Comparison of ENCODE assay signal across 10 cellular contexts in genomic region chr13:46550822-46551221, GRCh38. TPM values are rescaled to one million over a fixed set of nuclear protein-coding genes. Genes with fewer than 3 reads are reported as not detected.
DNase-seq lines count a peak whose midpoint lies in the region; ATAC-seq and TF ChIP-seq lines count a peak whose summit lies in the region.
"Had no signal": no experiment of that assay in that cellular context is flagged by ENCODE, and none has a peak within 500 bp of the region (broad histone marks: within the 10 kb centered on the region; RNA-seq: fewer than 3 reads in every experiment).

No MANE protein-coding gene starts in this region.

- peaks cover 34% of the 10 kb centered on the region for H3K79me2 ChIP-seq in DND-41 (ENCODE audit: insufficient read depth, low read length)
- peaks cover 26% of the 10 kb centered on the region for H3K79me2 ChIP-seq in PC-3 (ENCODE audit: low read length)
- H3K79me2 ChIP-seq in smooth muscle cell (ENCODE audit: low read depth) = peaks cover 31% of the 10 kb centered on the region

- H3K36me3 ChIP-seq in DND-41 (ENCODE audit: insufficient read depth, low read length) (peaks cover 7% of the 10 kb centered on the region; the same call in 1 of the 2 replicates), IMR-90 (ENCODE audit: control insufficient read depth, insufficient read depth, low read length) (no peaks in the 10 kb centered on the region), PC-3 (ENCODE audit: low read depth, low read length) (no peaks in the 10 kb centered on the region; the same call in 1 of the 2 replicates), smooth muscle cell (ENCODE audit: low read depth) (no peaks in the 10 kb centered on the region), lower lobe of right lung (no peaks in the 10 kb centered on the region)
- H3K36me3 ChIP-seq: BLaER1 had no signal

- no peak overlapping the region for H2AK5ac ChIP-seq in IMR-90 (ENCODE audit: low read depth, low read length)

- peaks cover 7% of the 10 kb centered on the region; the same call in 1 of the 2 replicates for H4K20me1 ChIP-seq in DND-41 (ENCODE audit: insufficient read depth, low read length)
- peaks cover 3% of the 10 kb centered on the region; the same call in 1 of the 2 replicates for H4K20me1 ChIP-seq in IMR-90 (ENCODE audit: insufficient read depth, low read length)
- H4K20me1 ChIP-seq in PC-3 (ENCODE audit: low read length) = peaks cover under 1% of the 10 kb centered on the region; the same call in 1 of the 2 replicates
- H4K20me1 ChIP-seq in smooth muscle cell (ENCODE audit: low read depth) = peaks cover 17% of the 10 kb centered on the region

- no peak for TF ChIP-seq RAD21 in IMR-90 (IDR thresholded peaks at IDR 0.05; ENCODE audit: low read length)

- TF ChIP-seq POLR2A in IMR-90 (IDR thresholded peaks at IDR 0.05; ENCODE audit: low read depth, low read length) = no peak

- intact Hi-C loops in IMR-90 (cut with micrococcal nuclease) (loop anchor here (1.0 to 5.0 kb wide), 3 partner anchors 58 to 170 kb away; no protein-coding TSS in a partner anchor), PC-3 (cut with micrococcal nuclease) (loop anchor here (1.0 to 10.0 kb wide), 4 partner anchors 51 to 170 kb away; no protein-coding TSS in a partner anchor), lower lobe of right lung (cut with DNase I) (loop anchor here (5.0 kb wide), 1 partner anchor 166 kb away; no protein-coding TSS in a partner anchor)

- no peak for TF ChIP-seq CTCF in DND-41 (IDR thresholded peaks at IDR 0.05; ENCODE audit: borderline replicate concordance, extremely low read depth, low read length, poor library complexity, severe bottlenecking)
- no peak for TF ChIP-seq CTCF in IMR-90 (conservative IDR thresholded peaks at IDR 0.05; ENCODE audit: low read depth, low read length)
- no peak for TF ChIP-seq CTCF in PC-3 (conservative IDR thresholded peaks at IDR 0.05; ENCODE audit: low read depth, low read length)
- TF ChIP-seq CTCF in smooth muscle cell (IDR thresholded peaks at IDR 0.05; ENCODE audit: borderline replicate concordance, insufficient read depth, poor library complexity, severe bottlenecking) = no peak
- no peak for TF ChIP-seq CTCF in lower lobe of right lung (IDR thresholded peaks at IDR 0.05)

- H3K14ac ChIP-seq in IMR-90 (replicated peaks; ENCODE audit: low read depth, low read length) = no peak overlapping the region

- no peak overlapping the region for H3K56ac ChIP-seq in IMR-90 (ENCODE audit: extremely low read depth, insufficient read depth, low read length)

- H3K23ac ChIP-seq in IMR-90 (ENCODE audit: low read depth, low read length) = no peak overlapping the region

- no peak overlapping the region for H3K4me2 ChIP-seq in DND-41 (ENCODE audit: insufficient read depth, low read length)
- H3K4me2 ChIP-seq in IMR-90 (ENCODE audit: low read depth, low read length) = no peak overlapping the region
- H3K4me2 ChIP-seq in PC-3 (ENCODE audit: low read length) = peak overlapping the region; percentile 95
- H3K4me2 ChIP-seq in smooth muscle cell = peak overlapping the region; percentile 47

- no peaks in the 10 kb centered on the region for H3F3A ChIP-seq in PC-3 (ENCODE audit: low read length, unreplicated experiment)
- H3F3A ChIP-seq in smooth muscle cell (ENCODE audit: low read depth) = peaks cover 5% of the 10 kb centered on the region

- H3K4me3 ChIP-seq in DND-41 (ENCODE audit: low read depth in 1 of 2, low read length in 2 of 2) = no peak overlapping the region
- no peak overlapping the region for H3K4me3 ChIP-seq in IMR-90 (ENCODE audit: insufficient read depth, low read depth, low read length)
- 0 out of 2 replicates have a peak overlapping the region, but pooled peaks have one; percentile 77 for H3K4me3 ChIP-seq in PC-3 (ENCODE audit: low read length)
- no peak overlapping the region for H3K4me3 ChIP-seq in smooth muscle cell
- H3K4me3 ChIP-seq in lower lobe of right lung = no peak overlapping the region
- H3K4me3 ChIP-seq: BLaER1 had no signal

- H3K9me3 ChIP-seq in DND-41 (ENCODE audit: insufficient read depth, low read length, severe bottlenecking) (no peaks in the 10 kb centered on the region), IMR-90 (ENCODE audit: control insufficient read depth, insufficient read depth, low read length) (no peaks in the 10 kb centered on the region), PC-3 (ENCODE audit: low read length) (no peaks in the 10 kb centered on the region), smooth muscle cell (replicated peaks; ENCODE audit: low read depth) (no peaks in the 10 kb centered on the region), lower lobe of right lung (no peaks in the 10 kb centered on the region)
- H3K9me3 ChIP-seq: BLaER1, Caco-2 had no signal

- dilution Hi-C loops in IMR-90 (cut with HindIII; ENCODE audit: low sequenced_read_pairs, unreplicated experiment) = no loop called here

- no peak overlapping the region for H4K5ac ChIP-seq in IMR-90 (ENCODE audit: low read depth, low read length)

- DNase-seq in DND-41 = no peak
- no peak for DNase-seq in IMR-90
- DNase-seq in PC-3 = no peak
- no peak for DNase-seq in smooth muscle cell (lab: John Stamatoyannopoulos, UW; ENCODE audit: unreplicated experiment)
- DNase-seq in lower lobe of right lung = no peak
- no peak for DNase-seq in kidney glomerular epithelial cell (lab: John Stamatoyannopoulos, UW)
- no peak for DNase-seq in OCI-M2 (lab: John Stamatoyannopoulos, UW; ENCODE audit: unreplicated experiment)

- no peak overlapping the region for H2BK5ac ChIP-seq in IMR-90 (ENCODE audit: low read depth, low read length, poor library complexity, severe bottlenecking)

- no peak overlapping the region for H2AK9ac ChIP-seq in IMR-90 (replicated peaks; ENCODE audit: low read depth, low read length, poor library complexity)

- no peak overlapping the region for H2BK20ac ChIP-seq in IMR-90 (ENCODE audit: low read depth, low read length)

- H3K9me1 ChIP-seq in IMR-90 (ENCODE audit: insufficient read depth, low read length) = no peaks in the 10 kb centered on the region

- H2AFZ ChIP-seq in DND-41 (ENCODE audit: low read depth, low read length) = no peak overlapping the region
- H2AFZ ChIP-seq in IMR-90 (replicated peaks; ENCODE audit: low read length, poor library complexity) = no peak overlapping the region
- H2AFZ ChIP-seq in PC-3 (ENCODE audit: low read length) = peak overlapping the region; percentile 24; the same call in 1 of the 2 replicates
- H2AFZ ChIP-seq in smooth muscle cell (ENCODE audit: low read depth) = no peak overlapping the region

- CTCF ChIA-PET in IMR-90 (lab: Yijun Ruan, JAX) (interaction anchor here (0.6 to 1.8 kb wide), 7 partner anchors 10 to 174 kb away, joined by 3 to 17 read pairs (median 3); no protein-coding TSS in a partner anchor), PC-3 (lab: Charles Lee) (no interaction called here)

- H3K9me2 ChIP-seq in PC-3 (replicated peaks; ENCODE audit: low read length) = no peaks in the 10 kb centered on the region

- H3K9ac ChIP-seq in DND-41 (ENCODE audit: low read depth, low read length) (no peak overlapping the region), IMR-90 (ENCODE audit: low read depth, low read length) (no peak overlapping the region), PC-3 (ENCODE audit: low read length) (no peak overlapping the region), smooth muscle cell (ENCODE audit: low read depth) (no peak overlapping the region)
- H3K9ac ChIP-seq: BLaER1 had no signal

- no CpG with 5 or more reads among the region's 2 CpGs for WGBS in IMR-90 (ENCODE audit: extremely low coverage in 2 of 2, insufficient read length in 1 of 2), 2 experiments
- WGBS in smooth muscle cell (ENCODE audit: low lambda C conversion rate) = 90% methylated on average over 2 of the region's 2 CpGs

- in situ Hi-C loops in IMR-90 (cut with MboI; ENCODE audit: low sequenced_read_pairs) = loop anchor here (5.0 to 10.0 kb wide), 2 partner anchors 61 to 134 kb away; no protein-coding TSS in a partner anchor

- no peak overlapping the region for H2BK120ac ChIP-seq in IMR-90 (ENCODE audit: low read depth, low read length)

- no peak overlapping the region for H3K4ac ChIP-seq in IMR-90 (ENCODE audit: low read depth, low read length)

- BruUV-seq in IMR-90 (replicated peaks; lab: Mats Ljungman, UMichigan) = no TSS peak
- no TSS peak for BruUV-seq in PC-3 (replicated peaks; lab: Mats Ljungman, UMichigan)

- H3K4me1 ChIP-seq in DND-41 (ENCODE audit: insufficient read depth, low read length) (peaks cover 51% of the 10 kb centered on the region), IMR-90 (ENCODE audit: control insufficient read depth, insufficient read depth, low read length) (peaks cover 4% of the 10 kb centered on the region), PC-3 (ENCODE audit: insufficient read depth, low read length) (peaks cover 16% of the 10 kb centered on the region), smooth muscle cell (ENCODE audit: low read depth) (peaks cover 6% of the 10 kb centered on the region), lower lobe of right lung (peaks cover 27% of the 10 kb centered on the region)

- ATAC-seq in DND-41 (ENCODE audit: insufficient read depth, low read depth) (no peak), IMR-90 (ENCODE audit: low read depth) (no peak), PC-3 (no peak), lower lobe of right lung (no peak)

- no peak overlapping the region for H2BK15ac ChIP-seq in IMR-90 (ENCODE audit: low read depth, low read length)

- H3K18ac ChIP-seq in IMR-90 (ENCODE audit: low read depth, low read length) = no peak overlapping the region

- no peak overlapping the region for H4K8ac ChIP-seq in IMR-90 (ENCODE audit: low read depth in 2 of 2, low read length in 2 of 2)

- H3K27ac ChIP-seq in DND-41 (ENCODE audit: low read length) = peak overlapping the region; percentile 50
- no peak overlapping the region for H3K27ac ChIP-seq in IMR-90 (ENCODE audit: insufficient read depth, low read length)
- no peak overlapping the region for H3K27ac ChIP-seq in PC-3 (ENCODE audit: low read length)
- H3K27ac ChIP-seq in smooth muscle cell (ENCODE audit: low read depth) = no peak overlapping the region
- H3K27ac ChIP-seq in lower lobe of right lung = no peak overlapping the region
- H3K27ac ChIP-seq: BLaER1, HL-60 had no signal

- POLR2A ChIA-PET in IMR-90 (lab: Charles Lee; ENCODE audit: unreplicated experiment) = no interaction called here
- POLR2A ChIA-PET in PC-3 (lab: Charles Lee; ENCODE audit: unreplicated experiment) = no interaction called here

- H3K79me1 ChIP-seq in IMR-90 (ENCODE audit: low read depth in 1 of 2, low read length in 2 of 2) = peaks cover 5 to 22% of the 10 kb centered on the region in 2 experiments; a peak in 3 of 4 replicates

- H3K27me3 ChIP-seq in DND-41 (ENCODE audit: insufficient read depth, low read length, poor library complexity) (no peaks in the 10 kb centered on the region), IMR-90 (ENCODE audit: control insufficient read depth, insufficient read depth, low read length) (peaks cover 6% of the 10 kb centered on the region), PC-3 (ENCODE audit: low read length) (no peaks in the 10 kb centered on the region), smooth muscle cell (ENCODE audit: low read depth) (no peaks in the 10 kb centered on the region), lower lobe of right lung (ENCODE audit: low read depth) (no peaks in the 10 kb centered on the region)
- H3K27me3 ChIP-seq: BLaER1 had no signal

- no peak overlapping the region for H4K91ac ChIP-seq in IMR-90 (ENCODE audit: insufficient read depth, low read depth, low read length)

RNA-seq across cellular contexts. Expression of gene LRCH1, which starts 2.1 kb away (rescaled TPM):
- total RNA-seq in IMR-90 (2012; rRNA removed) (7.8 and 8.8 TPM in 2 replicates), PC-3 (2014; rRNA removed) (4.3 and 7.8 TPM in 2 replicates), smooth muscle cell (15.9 and 27.7 TPM in 2 replicates), lower lobe of right lung (25.9 TPM)
- polyA plus RNA-seq in IMR-90 (2012; rRNA removed) (7.0 and 7.2 TPM in 2 replicates), smooth muscle cell (9.2 and 9.4 TPM in 2 replicates)
- polyA plus RNA-seq in IMR-90 (2012; cell fraction: cytosol; rRNA removed) = 2.0 and 2.2 TPM in 2 replicates
- 2.7 and 13.5 TPM in 2 replicates for polyA plus RNA-seq in IMR-90 (2012; cell fraction: nucleus; rRNA removed; ENCODE audit: low replicate concordance)

Comparison
In these comparisons a context has a peak if more than half of its experiments do, and no peak if none do; other contexts are left out.
1. H3K4me2 ChIP-seq: peak in PC-3 (single experiment) and smooth muscle cell (single experiment); none in DND-41 (single experiment) and IMR-90 (single experiment).